13 cellular contexts compared by ENCODE assay signal in genomic region chr10:4546500-4546899, GRCh38.
DNase-seq lines count a peak whose midpoint lies in the region; ATAC-seq and TF ChIP-seq lines count a peak whose summit lies in the region.
"Had no signal": no experiment of that assay in that cellular context is flagged by ENCODE, and none has a peak within 500 bp of the region (broad histone marks: within the 10 kb centered on the region; RNA-seq: fewer than 3 reads in every experiment).

No MANE protein-coding gene starts in this region.

- H2AFZ ChIP-seq in PC-9: no peak overlapping the region

- no peak overlapping the region for H3K9ac ChIP-seq in endodermal cell (ENCODE audit: extremely low read depth, low read length, poor library complexity, severe bottlenecking)

- no peaks in the 10 kb centered on the region for H3K36me3 Mint-ChIP-seq in activated CD8-positive, alpha-beta T cell treated with anti-CD3 and anti-CD28 coated beads for 36 hours (ENCODE audit: low read depth)
- no peaks in the 10 kb centered on the region for H3K36me3 Mint-ChIP-seq in endodermal cell (ENCODE audit: low read depth)
- H3K36me3 Mint-ChIP-seq in CD8-positive, alpha-beta memory T cell: no peaks in the 10 kb centered on the region

- H3K9me2 ChIP-seq in PC-9 (ENCODE audit: insufficient read depth): no peaks in the 10 kb centered on the region

- H3K4me1 ChIP-seq in PC-9 (replicated peaks; ENCODE audit: insufficient read depth): peaks cover 4% of the 10 kb centered on the region
- H3K4me1 ChIP-seq in endodermal cell (ENCODE audit: control insufficient read depth, insufficient read depth, low read length): no peaks in the 10 kb centered on the region
- no peaks in the 10 kb centered on the region for H3K4me1 ChIP-seq in CD8-positive, alpha-beta memory T cell (ENCODE audit: insufficient read depth, low read length)
- H3K4me1 ChIP-seq: suprapubic skin had no signal

- no peaks in the 10 kb centered on the region for H3K9me3 Mint-ChIP-seq in activated CD8-positive, alpha-beta T cell treated with anti-CD3 and anti-CD28 coated beads for 36 hours
- H3K9me3 Mint-ChIP-seq in endodermal cell: no peaks in the 10 kb centered on the region
- no peaks in the 10 kb centered on the region for H3K9me3 Mint-ChIP-seq in CD8-positive, alpha-beta memory T cell

- H3K27ac ChIP-seq in PC-9: no peak overlapping the region
- no peak overlapping the region for H3K27ac ChIP-seq in endodermal cell (ENCODE audit: low read depth, low read length)
- H3K27ac ChIP-seq in CD8-positive, alpha-beta memory T cell (ENCODE audit: low read depth, low read length): no peak overlapping the region
- H3K27ac ChIP-seq: suprapubic skin had no signal

- CTCF ChIA-PET in activated CD8-positive, alpha-beta T cell treated with anti-CD3 and anti-CD28 coated beads for 36 hours (lab: Charles Lee): no interaction called here
- CTCF ChIA-PET in PC-9 (lab: Charles Lee): no interaction called here
- CTCF ChIA-PET in CD8-positive, alpha-beta memory T cell (lab: Charles Lee): no interaction called here

- peak; percentile 89 for ATAC-seq in activated CD8-positive, alpha-beta T cell treated with anti-CD3 and anti-CD28 coated beads for 36 hours
- ATAC-seq: HepG2 had no signal

- TF ChIP-seq CTCF in activated CD8-positive, alpha-beta T cell treated with anti-CD3 and anti-CD28 coated beads for 36 hours (IDR thresholded peaks at IDR 0.05): no peak
- TF ChIP-seq CTCF in kidney epithelial cell (IDR thresholded peaks at IDR 0.05; ENCODE audit: insufficient read depth, low read length, poor library complexity, severe bottlenecking) (no peak), PC-9 (conservative IDR thresholded peaks at IDR 0.05) (no peak), endodermal cell (conservative IDR thresholded peaks at IDR 0.05) (no peak)

- POLR2A ChIA-PET in activated CD8-positive, alpha-beta T cell treated with anti-CD3 and anti-CD28 coated beads for 36 hours (lab: Charles Lee): no interaction called here
- POLR2A ChIA-PET in PC-9 (lab: Charles Lee; ENCODE audit: unreplicated experiment): no interaction called here
- POLR2A ChIA-PET in CD8-positive, alpha-beta memory T cell (lab: Charles Lee): no interaction called here

- BruUV-seq in PC-9 (replicated peaks; lab: Mats Ljungman, UMichigan): no TSS peak

- H3K27me3 Mint-ChIP-seq in activated CD8-positive, alpha-beta T cell treated with anti-CD3 and anti-CD28 coated beads for 36 hours: peaks cover 12% of the 10 kb centered on the region
- no peaks in the 10 kb centered on the region for H3K27me3 Mint-ChIP-seq in endodermal cell (ENCODE audit: insufficient read depth)
- peaks cover 17 to 51% of the 10 kb centered on the region in 2 donors for H3K27me3 Mint-ChIP-seq in CD8-positive, alpha-beta memory T cell

- peak; percentile 32 for DNase-seq in activated T-cell treated with anti-CD3 and anti-CD28 coated beads for 24 hours (ENCODE audit: low read depth)
- DNase-seq in activated T-cell treated with anti-CD3 and anti-CD28 coated beads for 4 hours: no peak
- DNase-seq in activated CD8-positive, alpha-beta T cell treated with anti-CD3 and anti-CD28 coated beads for 36 hours: peak; percentile 55
- peak; percentile 88 for DNase-seq in kidney epithelial cell (ENCODE audit: low read depth)
- peak; percentile 47 for DNase-seq in stimulated activated CD8-positive, alpha-beta memory T cell treated with anti-CD3 and anti-CD28 coated beads, Interleukin-4, amount 100 ng/mL, for 48 hours
- DNase-seq in PC-9: no peak
- DNase-seq in endodermal cell: no peak
- no peak for DNase-seq in CD8-positive, alpha-beta memory T cell
- DNase-seq: NCI-H446 treated with DMSO at 0.1 percent for 48 hours, retina had no signal

- no peak overlapping the region for H3K4me2 ChIP-seq in PC-9

- 92 to 100% methylated on average over 4 to 7 of the region's 7 CpGs for WGBS in endodermal cell (ENCODE audit: insufficient coverage in 1 of 2, insufficient read length in 1 of 2), 2 experiments

- H3K4me1 Mint-ChIP-seq in activated CD8-positive, alpha-beta T cell treated with anti-CD3 and anti-CD28 coated beads for 36 hours (ENCODE audit: low read depth): peaks cover 7% of the 10 kb centered on the region
- no peaks in the 10 kb centered on the region for H3K4me1 Mint-ChIP-seq in endodermal cell
- H3K4me1 Mint-ChIP-seq in CD8-positive, alpha-beta memory T cell: peaks cover 5 to 7% (median 6%) of the 10 kb centered on the region in 3 donors
- H3K4me1 Mint-ChIP-seq: B cell had no signal

- H3K79me2 ChIP-seq in PC-9 (ENCODE audit: low read depth): no peaks in the 10 kb centered on the region

- intact Hi-C loops in activated CD8-positive, alpha-beta T cell treated with anti-CD3 and anti-CD28 coated beads for 36 hours (cut with micrococcal nuclease): no loop called here
- intact Hi-C loops in PC-9 (cut with micrococcal nuclease; ENCODE audit: unreplicated experiment): loop anchor here (10.0 kb wide), 3 partner anchors 108 to 302 kb away; no protein-coding TSS in a partner anchor

- no peak overlapping the region for H3K4me3 Mint-ChIP-seq in activated CD8-positive, alpha-beta T cell treated with anti-CD3 and anti-CD28 coated beads for 36 hours
- H3K4me3 Mint-ChIP-seq in endodermal cell: no peak overlapping the region
- H3K4me3 Mint-ChIP-seq in CD8-positive, alpha-beta memory T cell: no peak overlapping the region
- H3K4me3 Mint-ChIP-seq: B cell had no signal

- H3K9me3 ChIP-seq in PC-9 (ENCODE audit: insufficient read depth, low read depth) (no peaks in the 10 kb centered on the region), endodermal cell (ENCODE audit: control insufficient read depth, low read length) (no peaks in the 10 kb centered on the region)
- H3K9me3 ChIP-seq in CD8-positive, alpha-beta memory T cell (ENCODE audit: low read length): no peaks in the 10 kb centered on the region
- H3K9me3 ChIP-seq: suprapubic skin had no signal

- H3K36me3 ChIP-seq in kidney epithelial cell (ENCODE audit: control insufficient read depth, insufficient read depth, low read length) (no peaks in the 10 kb centered on the region), PC-9 (ENCODE audit: low read depth) (no peaks in the 10 kb centered on the region), endodermal cell (ENCODE audit: control insufficient read depth, insufficient read depth, low read length) (no peaks in the 10 kb centered on the region)
- H3K36me3 ChIP-seq in CD8-positive, alpha-beta memory T cell (ENCODE audit: insufficient read depth, low read length): no peaks in the 10 kb centered on the region
- H3K36me3 ChIP-seq: suprapubic skin had no signal

- H4K20me1 ChIP-seq in PC-9 (ENCODE audit: insufficient read depth): no peaks in the 10 kb centered on the region

- no peak overlapping the region for H3K27ac Mint-ChIP-seq in activated CD8-positive, alpha-beta T cell treated with anti-CD3 and anti-CD28 coated beads for 36 hours
- H3K27ac Mint-ChIP-seq in endodermal cell: no peak overlapping the region
- no peak overlapping the region for H3K27ac Mint-ChIP-seq in CD8-positive, alpha-beta memory T cell
- H3K27ac Mint-ChIP-seq: B cell had no signal

- no peaks in the 10 kb centered on the region for H3F3A ChIP-seq in PC-9 (ENCODE audit: insufficient read depth, low read depth)

- H3K4me3 ChIP-seq in kidney epithelial cell (ENCODE audit: low read depth, low read length): no peak overlapping the region
- no peak overlapping the region for H3K4me3 ChIP-seq in PC-9
- no peak overlapping the region for H3K4me3 ChIP-seq in endodermal cell (ENCODE audit: low read length)
- no peak overlapping the region for H3K4me3 ChIP-seq in CD8-positive, alpha-beta memory T cell (ENCODE audit: low read length)
- H3K4me3 ChIP-seq: suprapubic skin had no signal

- no peaks in the 10 kb centered on the region for H3K27me3 ChIP-seq in kidney epithelial cell (ENCODE audit: control insufficient read depth, insufficient read depth, low read length)
- H3K27me3 ChIP-seq in PC-9 (ENCODE audit: insufficient read depth, low read depth): no peaks in the 10 kb centered on the region
- H3K27me3 ChIP-seq in endodermal cell (ENCODE audit: control insufficient read depth, insufficient read depth, low read length, poor library complexity, severe bottlenecking): no peaks in the 10 kb centered on the region
- H3K27me3 ChIP-seq in CD8-positive, alpha-beta memory T cell (ENCODE audit: insufficient read depth, low read length, poor library complexity, severe bottlenecking): no peaks in the 10 kb centered on the region
- H3K27me3 ChIP-seq: suprapubic skin had no signal

Comparison
In these comparisons a context has a peak if more than half of its experiments do, and no peak if none do; other contexts are left out.
1. DNase-seq: peak in activated T-cell treated with anti-CD3 and anti-CD28 coated beads for 24 hours (single experiment), activated CD8-positive, alpha-beta T cell treated with anti-CD3 and anti-CD28 coated beads for 36 hours (single experiment), kidney epithelial cell (single experiment) and stimulated activated CD8-positive, alpha-beta memory T cell treated with anti-CD3 and anti-CD28 coated beads, Interleukin-4, amount 100 ng/mL, for 48 hours (single experiment); none in activated T-cell treated with anti-CD3 and anti-CD28 coated beads for 4 hours (single experiment), PC-9 (0 of 2), endodermal cell (single experiment) and CD8-positive, alpha-beta memory T cell (0 of 5).